In genomic region chr7:5701085-5701914, GRCh38 we compare ENCODE assay signal across 8 cellular contexts.
DNase-seq lines count a peak whose midpoint lies in the region; ATAC-seq, FAIRE-seq and TF ChIP-seq lines count a peak whose summit lies in the region.

No MANE protein-coding gene starts in this region.

- TF ChIP-seq EP300 in H1 (IDR thresholded peaks at IDR 0.05; ENCODE audit: borderline replicate concordance in 1 of 2, low read depth in 2 of 2, low read length in 2 of 2) = no peak

- H3K23ac ChIP-seq in H1 (ENCODE audit: insufficient read length) = no peak overlapping the region

- peak; percentile 61 to 63 for ATAC-seq in activated CD4-positive, CD25-positive, alpha-beta regulatory T cell treated with anti-CD3 and anti-CD28 coated beads, Interleukin-2, amount 50 U/mL, for 24 hours
- no peak for ATAC-seq in GM21576 (IDR thresholded peaks at IDR 0.05; ENCODE audit: unreplicated experiment)
- no peak for ATAC-seq in GM21529 (IDR thresholded peaks at IDR 0.05; ENCODE audit: unreplicated experiment)

- no peaks in the 10 kb centered on the region for H3K79me2 ChIP-seq in H1 (ENCODE audit: control insufficient read depth in 1 of 2, insufficient read depth in 2 of 2, low read length in 2 of 2)

- no peak overlapping the region for H3K4me3 ChIP-seq in H1 (ENCODE audit: extremely low read depth in 1 of 4, insufficient read depth in 2 of 4, low read depth in 3 of 4, low read length in 4 of 4)

- FAIRE-seq in H1 (lab: Jason Lieb, UNC) = no peak

- no peak overlapping the region for H4K5ac ChIP-seq in H1 (ENCODE audit: insufficient read length, low read depth, low read length)

- H2BK5ac ChIP-seq in H1 (ENCODE audit: low read depth, low read length) = peak overlapping the region; percentile 12; the same call in 1 of the 2 replicates

- no peak overlapping the region for H2BK20ac ChIP-seq in H1 (ENCODE audit: low read length)

- TF ChIP-seq POLR2A in GM19099 (IDR thresholded peaks at IDR 0.05; ENCODE audit: extremely low read depth, insufficient read length, low read depth) (peak; percentile 34), H1 (IDR thresholded peaks at IDR 0.05; ENCODE audit: control extremely low read depth in 1 of 2, low read depth in 2 of 2, low read length in 2 of 2) (no peak)

- peaks cover 0 to 5% (median 1%) of the 10 kb centered on the region in 4 experiments; a peak in 2 of 8 replicates for H3K36me3 ChIP-seq in H1 (ENCODE audit: control insufficient read depth in 2 of 4, insufficient read depth in 4 of 4, low read length in 3 of 4)

- H3K4me2 ChIP-seq in H1 (ENCODE audit: insufficient read depth in 1 of 2, low read depth in 2 of 2, low read length in 2 of 2) = no peak overlapping the region

- no peak overlapping the region for H3K14ac ChIP-seq in H1 (ENCODE audit: insufficient read length)

- DNase-seq in H1 (ENCODE audit: low read depth in 1 of 2, low spot score in 2 of 2) (no peak), COR-L47 (lab: John Stamatoyannopoulos, UW) (no peak), D341Med (ENCODE audit: low spot score) (no peak)
- DNase-seq in stimulated activated CD4-positive, alpha-beta T cell treated with anti-CD3 and anti-CD28 coated beads, Interleukin-1b, Interleukin-23, amount 100 ng/mL, for 48 hours = peak; percentile 75

- no peak overlapping the region for H2AFZ ChIP-seq in H1 (ENCODE audit: low read length)

- H4K91ac ChIP-seq in H1 (replicated peaks; ENCODE audit: insufficient read length, low read length) = no peak overlapping the region

- H4K8ac ChIP-seq in H1 (ENCODE audit: extremely low read depth, insufficient read depth, low read length) = no peak overlapping the region

- H3K18ac ChIP-seq in H1 (ENCODE audit: extremely low read depth, low read length) = no peak overlapping the region

- H2BK15ac ChIP-seq in H1 (ENCODE audit: low read length) = no peak overlapping the region

- CTCF ChIA-PET in H1 (lab: Charles Lee; ENCODE audit: partially characterized antibody) = interaction anchor here (0.6 to 5.1 kb wide), 5 partner anchors 10 to 208 kb away, joined by 3 to 34 read pairs (median 25); no protein-coding TSS in a partner anchor

- H3K4me1 ChIP-seq in H1 (replicated peaks in 1 of 4; ENCODE audit: control insufficient read depth in 3 of 4, insufficient read depth in 4 of 4, low read length in 3 of 4) = peaks cover 0 to 3% (median under 1%) of the 10 kb centered on the region in 4 experiments; a peak in 1 of 7 replicates

- no peak overlapping the region for H2BK120ac ChIP-seq in H1 (replicated peaks; ENCODE audit: low read depth, low read length)

- no peak overlapping the region for H3K4ac ChIP-seq in H1 (replicated peaks; ENCODE audit: insufficient read length, low read depth, low read length)

- H3K79me1 ChIP-seq in H1 (ENCODE audit: low read depth, low read length) = peaks cover 2% of the 10 kb centered on the region; the same call in 1 of the 2 replicates

- H3K27ac ChIP-seq in H1 (ENCODE audit: low read depth, low read length) = no peak overlapping the region

- no peak overlapping the region for H2AK5ac ChIP-seq in H1 (ENCODE audit: low read depth, low read length)

- H3K23me2 ChIP-seq in H1 (ENCODE audit: low read depth, low read length) = no peaks in the 10 kb centered on the region

- no peak for TF ChIP-seq CTCF in H1 (IDR thresholded peaks at IDR 0.05; ENCODE audit: control extremely low read depth in 1 of 3, insufficient read depth in 1 of 3, low read depth in 1 of 3, low read length in 3 of 3)

- no peak overlapping the region for H3K56ac ChIP-seq in H1 (replicated peaks; ENCODE audit: insufficient read length, low read depth, low read length)

- 91% methylated on average over 14 of the region's 14 CpGs; no CpG with 5 or more reads in 1 of the 2 experiments for WGBS in H1 (ENCODE audit: extremely low coverage in 1 of 2, insufficient coverage in 1 of 2, insufficient read length in 1 of 2, insufficient replicate concordance in 2 of 2, low coverage in 1 of 2, low lambda C conversion rate in 2 of 2, missing lambda C conversion rate in 1 of 2), 2 experiments

- peak overlapping the region in 1 of 4 experiments; percentile 36; a peak in 1 of 7 replicates for H3K9ac ChIP-seq in H1 (replicated peaks in 1 of 4; ENCODE audit: extremely low read depth in 1 of 4, low read depth in 3 of 4, low read length in 3 of 4)

- no peak overlapping the region for H2BK12ac ChIP-seq in H1 (ENCODE audit: low read depth, low read length)

- POLR2A ChIA-PET in H1 (lab: Charles Lee; ENCODE audit: partially characterized antibody) = interaction anchor here (1.1 to 1.4 kb wide), 3 partner anchors 8 to 207 kb away, joined by 3 to 5 read pairs (median 4); no protein-coding TSS in a partner anchor

- TF ChIP-seq RAD21 in H1 (IDR thresholded peaks at IDR 0.05 in 1 of 2, conservative IDR thresholded peaks at IDR 0.05 in 1 of 2; ENCODE audit: low read depth in 2 of 2, low read length in 2 of 2) = no peak

- H3K27me3 ChIP-seq in H1 (replicated peaks in 1 of 4; ENCODE audit: control insufficient read depth in 3 of 4, extremely low read depth in 1 of 4, insufficient read depth in 3 of 4, low read length in 3 of 4) = no peaks in the 10 kb centered on the region

- H4K20me1 ChIP-seq in H1 (replicated peaks in 1 of 2; ENCODE audit: control insufficient read depth in 1 of 2, insufficient read depth in 2 of 2, low read length in 2 of 2) = peaks cover 0 to 3% of the 10 kb centered on the region in 2 experiments

- H3K9me3 ChIP-seq in H1 (ENCODE audit: insufficient read depth in 2 of 2, low read depth in 1 of 2, low read length in 1 of 2) = no peaks in the 10 kb centered on the region

TF ChIP-seq in H1, 55 proteins besides CTCF, POLR2A, EP300 and RAD21:
- TF ChIP-seq FOSL1 (IDR thresholded peaks at IDR 0.05; ENCODE audit: insufficient read depth, low read depth, low read length) = no peak
- TF ChIP-seq SRF (IDR thresholded peaks at IDR 0.05; ENCODE audit: low read depth, low read length) = no peak
- no peak for TF ChIP-seq POU5F1 (IDR thresholded peaks at IDR 0.05; ENCODE audit: low read depth, low read length)
- no peak for TF ChIP-seq PHF8 (conservative IDR thresholded peaks at IDR 0.05; ENCODE audit: low read depth, low read length)
- TF ChIP-seq JUND (IDR thresholded peaks at IDR 0.05; ENCODE audit: low read length) = no peak
- TF ChIP-seq BRCA1 (IDR thresholded peaks at IDR 0.05; ENCODE audit: low read depth, low read length) = no peak
- TF ChIP-seq CHD1 (IDR thresholded peaks at IDR 0.05; ENCODE audit: low read depth, low read length) = no peak
- TF ChIP-seq CREB1 (IDR thresholded peaks at IDR 0.05) = no peak
- TF ChIP-seq SUZ12 (IDR thresholded peaks at IDR 0.05; ENCODE audit: low read length) = no peak
- no peak for TF ChIP-seq GABPA (IDR thresholded peaks at IDR 0.05; ENCODE audit: borderline replicate concordance, insufficient read depth, low read length)
- no peak for TF ChIP-seq BCL11A (IDR thresholded peaks at IDR 0.05; ENCODE audit: low read depth in 2 of 2, low read length in 2 of 2)
- no peak for TF ChIP-seq SP4 (IDR thresholded peaks at IDR 0.05; ENCODE audit: low read length)
- no peak for TF ChIP-seq KDM4A (IDR thresholded peaks at IDR 0.05; ENCODE audit: low read depth, low read length, severe bottlenecking)
- no peak for TF ChIP-seq EZH2 (IDR thresholded peaks at IDR 0.05; ENCODE audit: low read depth, low read length, severe bottlenecking)
- TF ChIP-seq CEBPB (IDR thresholded peaks at IDR 0.05; ENCODE audit: low read depth, low read length) = no peak
- TF ChIP-seq SIRT6 (IDR thresholded peaks at IDR 0.05; ENCODE audit: low read length) = no peak
- no peak for TF ChIP-seq JUN (IDR thresholded peaks at IDR 0.05; ENCODE audit: low read depth, low read length)
TF ChIP-seq in H1: peak in this region for 0.

Comparison
In these comparisons a context has a peak if more than half of its experiments do, and no peak if none do; other contexts are left out.
1. ATAC-seq: peak in activated CD4-positive, CD25-positive, alpha-beta regulatory T cell treated with anti-CD3 and anti-CD28 coated beads, Interleukin-2, amount 50 U/mL, for 24 hours (2 of 2); none in GM21576 (single experiment) and GM21529 (single experiment).